Comparison of ENCODE assay signal across 8 cellular contexts in the genomic region with DNA sequence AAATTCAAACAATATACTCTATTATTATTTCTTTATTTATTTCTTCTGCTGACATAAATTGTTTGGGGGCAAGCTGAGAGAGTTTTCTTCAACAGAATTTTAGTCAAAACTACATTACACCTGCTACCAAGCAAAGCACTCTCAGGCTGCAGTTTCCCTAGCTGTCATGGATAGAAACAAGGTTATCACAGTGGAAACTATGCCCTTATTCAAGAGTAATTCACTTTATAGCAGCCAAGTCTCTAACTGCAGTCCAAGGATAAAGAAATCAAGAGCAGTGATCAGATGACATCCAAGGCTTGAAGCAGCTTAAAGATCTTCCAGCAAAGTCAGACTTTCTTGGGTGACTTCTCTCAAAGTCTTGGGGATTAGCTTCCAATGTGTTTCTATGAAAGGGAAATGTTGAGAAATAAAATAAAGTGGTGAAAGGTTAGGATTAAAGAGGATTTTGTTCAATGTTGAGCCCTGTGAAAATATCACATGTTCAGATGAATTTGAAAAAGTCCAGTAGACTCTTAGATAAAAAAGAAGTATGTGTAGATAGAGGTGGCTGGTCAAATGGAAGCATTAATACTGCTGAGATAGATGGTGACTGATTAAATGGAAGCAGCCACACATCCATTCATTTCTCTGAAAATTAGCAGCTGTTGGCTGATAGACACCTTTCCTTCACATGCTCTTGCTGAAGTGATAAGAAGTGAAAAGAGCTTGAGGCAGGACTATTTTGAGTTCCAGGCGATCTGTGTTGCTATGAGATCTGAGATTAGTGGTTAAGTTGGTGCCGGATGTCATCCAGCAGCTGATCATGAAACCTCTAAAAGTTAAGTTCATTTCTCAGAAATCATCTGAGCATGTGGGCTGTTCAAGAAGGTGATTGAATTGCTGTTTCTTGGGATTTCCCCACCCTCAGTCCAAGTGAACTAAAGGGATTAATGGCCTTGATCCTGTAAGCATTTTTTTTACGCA.
A peak's percentile ranks its signal among the peaks of the same experiment; 100 is the strongest.
DNase-seq lines count a peak whose midpoint lies in the region; ATAC-seq and TF ChIP-seq lines count a peak whose summit lies in the region.

No MANE protein-coding gene starts in this region.

- H3K4me1 ChIP-seq in CD8-positive, alpha-beta T cell (ENCODE audit: insufficient read depth, low read length), result peaks cover 73% of the 10 kb centered on the region
- H3K4me1 ChIP-seq in HAP-1, result no peaks in the 10 kb centered on the region

- no peaks in the 10 kb centered on the region for H3K9me3 ChIP-seq in CD8-positive, alpha-beta T cell (ENCODE audit: low read length)
- H3K9me3 ChIP-seq in HAP-1, result no peaks in the 10 kb centered on the region

- DNase-seq in CD8-positive, alpha-beta T cell, result peak; percentile 21 to 70 (median 50)
- DNase-seq in Jurkat, Clone E6-1 (ENCODE audit: low read depth, low spot score), result peak; percentile 93
- DNase-seq in activated naive CD4-positive, alpha-beta T cell treated with Interleukin-2 at 50 U/mL for 16 hours, result peak; percentile 58
- peak; percentile 65 for DNase-seq in stimulated activated CD4-positive, alpha-beta T cell treated with anti-CD3 and anti-CD28 coated beads, Interleukin-2, amount 100 ng/mL, for 4 hours (ENCODE audit: low read depth)
- DNase-seq in HAP-1 (ENCODE audit: low spot score in 2 of 2) (no peak), osteocyte (ENCODE audit: extremely low spot score, unreplicated experiment) (no peak), cerebellum (ENCODE audit: low spot score) (no peak)

- no peak for TF ChIP-seq CTCF in CD8-positive, alpha-beta T cell (IDR thresholded peaks at IDR 0.05)
- no peak for TF ChIP-seq CTCF in osteocyte (IDR thresholded peaks at IDR 0.05)

- peak overlapping the region; percentile 94 for H3K27ac Mint-ChIP-seq in CD8-positive, alpha-beta T cell
- H3K27ac Mint-ChIP-seq in osteocyte (ENCODE audit: unreplicated experiment), result no peak overlapping the region

- peak overlapping the region; percentile 55 for H3K4me3 Mint-ChIP-seq in CD8-positive, alpha-beta T cell
- no peak overlapping the region for H3K4me3 Mint-ChIP-seq in osteocyte (ENCODE audit: unreplicated experiment)

- peaks cover 3% of the 10 kb centered on the region for H3K36me3 Mint-ChIP-seq in CD8-positive, alpha-beta T cell
- H3K36me3 Mint-ChIP-seq in osteocyte (ENCODE audit: unreplicated experiment), result no peaks in the 10 kb centered on the region

- peak overlapping the region; percentile 0 for H3K4me3 ChIP-seq in CD8-positive, alpha-beta T cell (ENCODE audit: low read depth, low read length)
- H3K4me3 ChIP-seq in Jurkat, Clone E6-1 (ENCODE audit: low read length), result no peak overlapping the region
- no peak overlapping the region for H3K4me3 ChIP-seq in HAP-1

- in situ Hi-C loops in HAP-1 (cut with MboI; ENCODE audit: low sequenced_read_pairs), result no loop called here

- H3K27ac ChIP-seq in CD8-positive, alpha-beta T cell (ENCODE audit: low read depth, low read length), result peak overlapping the region; percentile 56

- H3K27me3 Mint-ChIP-seq in CD8-positive, alpha-beta T cell (ENCODE audit: low read depth), result no peaks in the 10 kb centered on the region
- no peaks in the 10 kb centered on the region for H3K27me3 Mint-ChIP-seq in osteocyte (ENCODE audit: unreplicated experiment)

- CTCF ChIA-PET in CD8-positive, alpha-beta T cell (lab: Charles Lee), result interaction anchor here (1.0 to 3.3 kb wide), 9 partner anchors 8 to 262 kb away, joined by 3 to 12 read pairs (median 4); no protein-coding TSS in a partner anchor

- POLR2A ChIA-PET in CD8-positive, alpha-beta T cell (lab: Charles Lee), result interaction anchor here (0.6 to 11.0 kb wide), 17 partner anchors 18 to 825 kb away, joined by 3 to 185 read pairs (median 3); partner anchors contain the start of gene BTG1

- no peaks in the 10 kb centered on the region for H3K27me3 ChIP-seq in CD8-positive, alpha-beta T cell (ENCODE audit: insufficient read depth, low read length)
- H3K27me3 ChIP-seq in HAP-1 (ENCODE audit: low read depth), result no peaks in the 10 kb centered on the region

- no peaks in the 10 kb centered on the region for H3K9me3 Mint-ChIP-seq in CD8-positive, alpha-beta T cell
- peaks cover 6% of the 10 kb centered on the region for H3K9me3 Mint-ChIP-seq in osteocyte (ENCODE audit: unreplicated experiment)

- peaks cover 87% of the 10 kb centered on the region for H3K4me1 Mint-ChIP-seq in CD8-positive, alpha-beta T cell (ENCODE audit: low read depth)
- H3K4me1 Mint-ChIP-seq in osteocyte (ENCODE audit: unreplicated experiment), result no peaks in the 10 kb centered on the region

- H3K36me3 ChIP-seq in CD8-positive, alpha-beta T cell (ENCODE audit: insufficient read depth, low read length), result no peaks in the 10 kb centered on the region
- H3K36me3 ChIP-seq in HAP-1 (replicated peaks), result no peaks in the 10 kb centered on the region

- ATAC-seq in CD8-positive, alpha-beta T cell, result peak; percentile 64
- peak; percentile 82 for ATAC-seq in GM21381 (IDR thresholded peaks at IDR 0.05; ENCODE audit: unreplicated experiment)

- intact Hi-C loops in CD8-positive, alpha-beta T cell (cut with DNase I, micrococcal nuclease), result loop anchor here (1.0 to 10.0 kb wide), 6 partner anchors 23 to 526 kb away; no protein-coding TSS in a partner anchor

Comparison
In these comparisons a context has a peak if more than half of its experiments do, and no peak if none do; other contexts are left out.
1. DNase-seq: peak in CD8-positive, alpha-beta T cell (7 of 7), Jurkat, Clone E6-1 (single experiment), activated naive CD4-positive, alpha-beta T cell treated with Interleukin-2 at 50 U/mL for 16 hours (single experiment) and stimulated activated CD4-positive, alpha-beta T cell treated with anti-CD3 and anti-CD28 coated beads, Interleukin-2, amount 100 ng/mL, for 4 hours (single experiment); none in HAP-1 (0 of 2), osteocyte (single experiment) and cerebellum (single experiment).